23 cellular contexts compared by ENCODE assay signal in the genomic region with DNA sequence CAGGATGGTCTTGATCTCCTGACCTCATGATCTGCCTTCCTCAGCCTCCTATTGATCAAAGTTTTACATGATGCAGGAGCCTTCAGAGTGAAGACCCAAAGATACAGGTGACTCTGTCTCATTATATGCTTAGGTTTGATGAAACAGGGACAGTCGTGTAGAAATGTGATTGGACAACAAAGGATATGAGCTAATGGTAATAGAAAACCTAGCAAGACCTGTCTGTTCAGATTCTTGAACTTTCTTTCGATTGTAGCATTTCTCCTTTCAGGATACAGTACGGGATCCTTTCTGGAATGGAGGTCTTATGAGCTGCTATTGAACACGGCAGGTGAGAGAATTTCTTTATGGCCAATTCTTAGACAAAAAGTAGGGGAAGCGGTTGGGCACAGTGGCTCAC. TPM values are rescaled to one million over a fixed set of nuclear protein-coding genes. Genes with fewer than 3 reads are reported as not detected.
"Had no signal": no experiment of that assay in that cellular context is flagged by ENCODE, and none has a peak within 500 bp of the region (broad histone marks: within the 10 kb centered on the region; RNA-seq: fewer than 3 reads in every experiment).

ACKR2 (plus strand) TSS at position 244 of the 400 bp plus-strand sequence. CDS start 55,058 bp downstream, outside the sequence.

- H2AFZ ChIP-seq: hepatocyte had no signal

- H3K9me3 ChIP-seq: body of pancreas, esophagus muscularis mucosa, transverse colon had no signal

- H3K36me3 ChIP-seq: esophagus muscularis mucosa, transverse colon, WERI-Rb-1 had no signal

- ATAC-seq: activated CD8-positive, alpha-beta T cell treated with anti-CD3 and anti-CD28 coated beads, Interleukin-2, amount 10 ng/mL, durations not matched to agents 7 days and 5 days; activated naive CD8-positive, alpha-beta T cell treated with anti-CD3 and anti-CD28 coated beads, Interleukin-2, amount 50 U/mL, for 24 hours; body of pancreas; left ventricle myocardium superior; SK-N-SH treated with all-trans-retinoic acid at 6 μM for 48 hours; stimulated activated effector memory CD8-positive, alpha-beta T cell treated with anti-CD3 and anti-CD28 coated beads, Interleukin-12 subunit alpha, Interleukin-12 subunit beta, amount 100 ng/mL, for 72 hours; stimulated activated naive CD8-positive, alpha-beta T cell treated with anti-CD3 and anti-CD28 coated beads, Interleukin-15, amount 100 ng/mL, for 72 hours had no signal

- H3K4me3 ChIP-seq: body of pancreas, esophagus muscularis mucosa, hepatocyte, transverse colon had no signal

- H3K9me3 Mint-ChIP-seq: activated naive CD8-positive, alpha-beta T cell treated with anti-CD3 and anti-CD28 coated beads, Interleukin-2, amount 50 U/mL, for 24 hours; activated T-helper 1 cell treated with anti-CD3 and anti-CD28 coated beads, Interleukin-12 subunit alpha, Interleukin-12 subunit beta, Interleukin-2, Interleukin-4 antibody, amounts not matched to agents 30 ng/mL and 10 ng/mL and 1 ng/mL, durations not matched to agents 14 hours and 24 hours and 36 hours; stimulated activated effector memory CD8-positive, alpha-beta T cell treated with anti-CD3 and anti-CD28 coated beads, Interleukin-12 subunit alpha, Interleukin-12 subunit beta, amount 100 ng/mL, for 72 hours; stimulated activated naive CD8-positive, alpha-beta T cell treated with anti-CD3 and anti-CD28 coated beads, Interleukin-15, amount 100 ng/mL, for 72 hours had no signal

- H3K27me3 ChIP-seq: body of pancreas, esophagus muscularis mucosa, hepatocyte, transverse colon had no signal

- H3K4me3 Mint-ChIP-seq: activated CD8-positive, alpha-beta T cell treated with anti-CD3 and anti-CD28 coated beads, Interleukin-2, amount 10 ng/mL, durations not matched to agents 7 days and 5 days; activated naive CD8-positive, alpha-beta T cell treated with anti-CD3 and anti-CD28 coated beads, Interleukin-2, amount 50 U/mL, for 24 hours; activated T-helper 1 cell treated with anti-CD3 and anti-CD28 coated beads, Interleukin-12 subunit alpha, Interleukin-12 subunit beta, Interleukin-2, Interleukin-4 antibody, amounts not matched to agents 30 ng/mL and 10 ng/mL and 1 ng/mL, durations not matched to agents 14 hours and 24 hours and 36 hours; stimulated activated effector memory CD8-positive, alpha-beta T cell treated with anti-CD3 and anti-CD28 coated beads, Interleukin-12 subunit alpha, Interleukin-12 subunit beta, amount 100 ng/mL, for 72 hours; stimulated activated naive CD8-positive, alpha-beta T cell treated with anti-CD3 and anti-CD28 coated beads, Interleukin-15, amount 100 ng/mL, for 72 hours had no signal

- H3K27ac Mint-ChIP-seq: activated CD8-positive, alpha-beta T cell treated with anti-CD3 and anti-CD28 coated beads, Interleukin-2, amount 10 ng/mL, durations not matched to agents 7 days and 5 days; activated naive CD8-positive, alpha-beta T cell treated with anti-CD3 and anti-CD28 coated beads, Interleukin-2, amount 50 U/mL, for 24 hours; activated T-helper 1 cell treated with anti-CD3 and anti-CD28 coated beads, Interleukin-12 subunit alpha, Interleukin-12 subunit beta, Interleukin-2, Interleukin-4 antibody, amounts not matched to agents 30 ng/mL and 10 ng/mL and 1 ng/mL, durations not matched to agents 14 hours and 24 hours and 36 hours; stimulated activated effector memory CD8-positive, alpha-beta T cell treated with anti-CD3 and anti-CD28 coated beads, Interleukin-12 subunit alpha, Interleukin-12 subunit beta, amount 100 ng/mL, for 72 hours; stimulated activated naive CD8-positive, alpha-beta T cell treated with anti-CD3 and anti-CD28 coated beads, Interleukin-15, amount 100 ng/mL, for 72 hours had no signal

- DNase-seq: activated CD4-positive, alpha-beta T cell treated with anti-CD3 and anti-CD28 coated beads, Interleukin-2, amount 50 U/mL, for 1 hour; activated CD4-positive, CD25-positive, alpha-beta regulatory T cell treated with anti-CD3 and anti-CD28 coated beads, Interleukin-2, amount 50 U/mL, for 72 hours; activated CD8-positive, alpha-beta T cell treated with anti-CD3 and anti-CD28 coated beads, Interleukin-2, amount 10 ng/mL, durations not matched to agents 7 days and 5 days; activated gamma-delta T cell; activated naive CD4-positive, alpha-beta T cell treated with anti-CD3 and anti-CD28 coated beads, Interleukin-2, amount 50 U/mL, for 16 hours; activated naive CD8-positive, alpha-beta T cell treated with anti-CD3 and anti-CD28 coated beads, Interleukin-2, amount 50 U/mL, for 24 hours; body of pancreas; effector CD8-positive, alpha-beta T cell; glutamatergic neuron; left ventricle myocardium superior; nucleus accumbens; retina; stimulated activated CD4-positive, alpha-beta T cell treated with anti-CD3 and anti-CD28 coated beads, Interleukin-2, amount 100 ng/mL, for 24 hours; stimulated activated naive CD8-positive, alpha-beta T cell treated with anti-CD3 and anti-CD28 coated beads, Interleukin-15, amount 100 ng/mL, for 72 hours; transverse colon; WERI-Rb-1 had no signal

- H3K79me2 ChIP-seq: hepatocyte had no signal

- H3K27ac ChIP-seq: body of pancreas, esophagus muscularis mucosa, WERI-Rb-1 had no signal

RNA-seq across cellular contexts. Expression of gene ACKR2, which starts in this region (rescaled TPM):
- total RNA-seq: frontal cortex had no signal
- polyA plus RNA-seq: neural cell had no signal
